In genomic region chr2:157853211-157853610, GRCh38 we compare ENCODE assay signal across 21 cellular contexts.
"Had no signal": no experiment of that assay in that cellular context is flagged by ENCODE, and none has a peak within 500 bp of the region (broad histone marks: within the 10 kb centered on the region; RNA-seq: fewer than 3 reads in every experiment).

No MANE protein-coding gene starts in this region.

- H3K27ac ChIP-seq: heart right ventricle, neural progenitor cell, ovary, right lobe of liver, upper lobe of right lung, VCaP had no signal

- H3K9me3 ChIP-seq: ovary, right lobe of liver, upper lobe of right lung had no signal

- ATAC-seq: esophagus mucosa; naive thymus-derived CD4-positive, alpha-beta T cell; upper lobe of right lung had no signal

- DNase-seq: activated CD4-positive, alpha-beta T cell treated with anti-CD3 and anti-CD28 coated beads, Interleukin-2, amount 50 U/mL, for 4 hours; activated CD4-positive, CD25-positive, alpha-beta regulatory T cell treated with anti-CD3 and anti-CD28 coated beads, Interleukin-2, amount 50 U/mL, for 72 hours; activated naive CD4-positive, alpha-beta T cell treated with anti-CD3 and anti-CD28 coated beads for 36 hours; cortex of kidney; effector CD4-positive, alpha-beta T cell; heart right ventricle; left ventricle myocardium superior; mesenchymal stem cell; naive thymus-derived CD4-positive, alpha-beta T cell; ovary; right lobe of liver; stimulated activated CD4-positive, alpha-beta T cell treated with anti-CD3 and anti-CD28 coated beads, Interleukin-4, amount 100 ng/mL, for 1 hour; stimulated activated naive CD4-positive, alpha-beta T cell; T1000; upper lobe of right lung had no signal

- H3K36me3 ChIP-seq: neural progenitor cell, ovary, right lobe of liver, upper lobe of right lung had no signal

- H3K27me3 Mint-ChIP-seq: brain; naive thymus-derived CD4-positive, alpha-beta T cell had no signal

- H3K27ac Mint-ChIP-seq: activated naive CD4-positive, alpha-beta T cell treated with anti-CD3 and anti-CD28 coated beads for 36 hours; activated T-helper 2 cell treated with anti-CD3 and anti-CD28 coated beads, Interferon-gamma antibody, Interleukin-2, Interleukin-4, amounts not matched to agents 10 μg/mL and 5 μg/mL and 100 μg/mL, durations not matched to agents 14 hours and 24 hours and 36 hours; neural progenitor cell had no signal

- H3K27me3 ChIP-seq: heart right ventricle, neural progenitor cell, ovary, right lobe of liver, upper lobe of right lung had no signal

- H3K9me3 Mint-ChIP-seq: activated T-helper 2 cell treated with anti-CD3 and anti-CD28 coated beads, Interferon-gamma antibody, Interleukin-2, Interleukin-4, amounts not matched to agents 10 μg/mL and 5 μg/mL and 100 μg/mL, durations not matched to agents 14 hours and 24 hours and 36 hours; brain; naive thymus-derived CD4-positive, alpha-beta T cell; neural progenitor cell had no signal

- H3K4me3 Mint-ChIP-seq: activated naive CD4-positive, alpha-beta T cell treated with anti-CD3 and anti-CD28 coated beads for 36 hours; brain; naive thymus-derived CD4-positive, alpha-beta T cell; neural progenitor cell had no signal

- H3K4me3 ChIP-seq: heart right ventricle, neural progenitor cell, ovary, right lobe of liver, smooth muscle cell, upper lobe of right lung had no signal

- H3K4me1 ChIP-seq: upper lobe of right lung had no signal
